ENCODE assay signal across 19 cellular contexts in the genomic region with DNA sequence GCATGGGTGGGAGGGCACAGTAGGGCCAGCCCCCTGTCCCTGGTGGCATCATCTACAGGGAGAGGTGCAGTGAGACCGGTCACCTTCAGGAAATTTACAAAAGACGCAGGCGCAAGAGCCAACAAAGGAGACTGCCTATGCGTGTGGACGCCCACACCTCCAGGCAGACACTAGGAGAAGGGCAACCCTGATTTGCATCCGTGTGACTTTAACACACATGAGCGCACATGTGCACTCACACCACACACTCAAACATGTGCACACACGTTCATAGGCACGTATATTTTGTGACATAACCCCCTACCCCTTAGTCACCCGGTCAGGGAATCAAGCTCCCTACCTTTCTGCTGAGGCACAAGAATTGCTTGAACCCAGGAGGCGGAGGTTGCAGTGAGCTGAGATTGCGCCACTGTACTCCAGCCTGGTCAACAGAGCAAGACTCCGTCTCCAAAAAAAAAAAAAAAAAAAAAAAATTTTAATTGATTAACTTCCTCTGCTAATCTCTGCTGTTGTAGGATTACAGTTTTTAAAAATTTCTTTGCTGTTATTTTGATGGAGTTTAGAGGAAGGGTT.
"Had no signal": no experiment of that assay in that cellular context is flagged by ENCODE, and none has a peak within 500 bp of the region (broad histone marks: within the 10 kb centered on the region; RNA-seq: fewer than 3 reads in every experiment).

No MANE protein-coding gene starts in this region.

- H3K9me3 Mint-ChIP-seq: activated CD4-positive, alpha-beta memory T cell treated with anti-CD3 and anti-CD28 coated beads for 36 hours; activated naive CD4-positive, alpha-beta T cell treated with anti-CD3 and anti-CD28 coated beads, Interleukin-2, amount 10 ng/mL, durations not matched to agents 7 days and 5 days; activated T-cell treated with anti-CD3 and anti-CD28 coated beads, Interleukin-2, amount 50 U/mL, for 24 hours; naive thymus-derived CD8-positive, alpha-beta T cell; stimulated activated naive CD8-positive, alpha-beta T cell treated with anti-CD3 and anti-CD28 coated beads, Interleukin-15, Interleukin-2, amounts not matched to agents 100 ng/mL and 50 ng/mL, for 24 hours had no signal

- H3K27me3 ChIP-seq: adrenal gland, cardiac muscle cell, upper lobe of left lung had no signal

- H3K27ac Mint-ChIP-seq: activated CD4-positive, alpha-beta memory T cell treated with anti-CD3 and anti-CD28 coated beads for 36 hours; activated CD4-positive, alpha-beta T cell treated with anti-CD3 and anti-CD28 coated beads for 36 hours; activated naive CD4-positive, alpha-beta T cell treated with anti-CD3 and anti-CD28 coated beads, Interleukin-2, amount 10 ng/mL, durations not matched to agents 7 days and 5 days; activated T-cell treated with anti-CD3 and anti-CD28 coated beads, Interleukin-2, amount 50 U/mL, for 24 hours; naive thymus-derived CD8-positive, alpha-beta T cell; progenitor cell of endocrine pancreas; stimulated activated naive CD8-positive, alpha-beta T cell treated with anti-CD3 and anti-CD28 coated beads, Interleukin-15, Interleukin-2, amounts not matched to agents 100 ng/mL and 50 ng/mL, for 24 hours had no signal

- H3K9me3 ChIP-seq: adrenal gland, mucosa of descending colon, upper lobe of left lung had no signal

- H3K4me3 ChIP-seq: adrenal gland, cardiac muscle cell, mucosa of descending colon, smooth muscle cell, upper lobe of left lung had no signal

- H3K4me1 Mint-ChIP-seq: activated CD4-positive, alpha-beta T cell treated with anti-CD3 and anti-CD28 coated beads for 36 hours; activated naive CD4-positive, alpha-beta T cell treated with anti-CD3 and anti-CD28 coated beads, Interleukin-2, amount 10 ng/mL, durations not matched to agents 7 days and 5 days had no signal

- H3K27ac ChIP-seq: adrenal gland, cardiac muscle cell, upper lobe of left lung had no signal

- DNase-seq: activated CD4-positive, alpha-beta memory T cell treated with anti-CD3 and anti-CD28 coated beads for 36 hours; activated CD4-positive, alpha-beta T cell treated with anti-CD3 and anti-CD28 coated beads for 36 hours; activated naive CD4-positive, alpha-beta T cell treated with anti-CD3 and anti-CD28 coated beads, Interleukin-2, amount 10 ng/mL, durations not matched to agents 7 days and 5 days; activated T-cell treated with anti-CD3 and anti-CD28 coated beads, Interleukin-2, amount 50 U/mL, for 24 hours; adrenal gland; mammary epithelial cell; mucosa of descending colon; naive thymus-derived CD8-positive, alpha-beta T cell; nucleus accumbens; right cardiac atrium; stimulated activated CD4-positive, alpha-beta T cell treated with anti-CD3 and anti-CD28 coated beads, Interleukin-4, amount 100 ng/mL, for 4 hours; stimulated activated CD8-positive, alpha-beta memory T cell treated with anti-CD3 and anti-CD28 coated beads, Interleukin-4, amount 100 ng/mL, for 48 hours; upper lobe of left lung had no signal

- FAIRE-seq: endometrium, islet of Langerhans had no signal

- ATAC-seq: activated CD4-positive, alpha-beta T cell treated with anti-CD3 and anti-CD28 coated beads for 36 hours; mucosa of descending colon; naive thymus-derived CD8-positive, alpha-beta T cell; right cardiac atrium had no signal

- H3K4me3 Mint-ChIP-seq: activated CD4-positive, alpha-beta memory T cell treated with anti-CD3 and anti-CD28 coated beads for 36 hours; activated CD4-positive, alpha-beta T cell treated with anti-CD3 and anti-CD28 coated beads for 36 hours; activated naive CD4-positive, alpha-beta T cell treated with anti-CD3 and anti-CD28 coated beads, Interleukin-2, amount 10 ng/mL, durations not matched to agents 7 days and 5 days; activated T-cell treated with anti-CD3 and anti-CD28 coated beads, Interleukin-2, amount 50 U/mL, for 24 hours; naive thymus-derived CD8-positive, alpha-beta T cell; stimulated activated naive CD8-positive, alpha-beta T cell treated with anti-CD3 and anti-CD28 coated beads, Interleukin-15, Interleukin-2, amounts not matched to agents 100 ng/mL and 50 ng/mL, for 24 hours had no signal

- H3K27me3 Mint-ChIP-seq: activated CD4-positive, alpha-beta memory T cell treated with anti-CD3 and anti-CD28 coated beads for 36 hours; activated CD4-positive, alpha-beta T cell treated with anti-CD3 and anti-CD28 coated beads for 36 hours had no signal

- H3K36me3 Mint-ChIP-seq: activated CD4-positive, alpha-beta memory T cell treated with anti-CD3 and anti-CD28 coated beads for 36 hours; activated naive CD4-positive, alpha-beta T cell treated with anti-CD3 and anti-CD28 coated beads, Interleukin-2, amount 10 ng/mL, durations not matched to agents 7 days and 5 days; naive thymus-derived CD8-positive, alpha-beta T cell had no signal

- H3K4me2 ChIP-seq: smooth muscle cell had no signal

- H3K36me3 ChIP-seq: adrenal gland, cardiac muscle cell, upper lobe of left lung had no signal
